ENCODE assay signal across 1 cellular context in the genomic region with DNA sequence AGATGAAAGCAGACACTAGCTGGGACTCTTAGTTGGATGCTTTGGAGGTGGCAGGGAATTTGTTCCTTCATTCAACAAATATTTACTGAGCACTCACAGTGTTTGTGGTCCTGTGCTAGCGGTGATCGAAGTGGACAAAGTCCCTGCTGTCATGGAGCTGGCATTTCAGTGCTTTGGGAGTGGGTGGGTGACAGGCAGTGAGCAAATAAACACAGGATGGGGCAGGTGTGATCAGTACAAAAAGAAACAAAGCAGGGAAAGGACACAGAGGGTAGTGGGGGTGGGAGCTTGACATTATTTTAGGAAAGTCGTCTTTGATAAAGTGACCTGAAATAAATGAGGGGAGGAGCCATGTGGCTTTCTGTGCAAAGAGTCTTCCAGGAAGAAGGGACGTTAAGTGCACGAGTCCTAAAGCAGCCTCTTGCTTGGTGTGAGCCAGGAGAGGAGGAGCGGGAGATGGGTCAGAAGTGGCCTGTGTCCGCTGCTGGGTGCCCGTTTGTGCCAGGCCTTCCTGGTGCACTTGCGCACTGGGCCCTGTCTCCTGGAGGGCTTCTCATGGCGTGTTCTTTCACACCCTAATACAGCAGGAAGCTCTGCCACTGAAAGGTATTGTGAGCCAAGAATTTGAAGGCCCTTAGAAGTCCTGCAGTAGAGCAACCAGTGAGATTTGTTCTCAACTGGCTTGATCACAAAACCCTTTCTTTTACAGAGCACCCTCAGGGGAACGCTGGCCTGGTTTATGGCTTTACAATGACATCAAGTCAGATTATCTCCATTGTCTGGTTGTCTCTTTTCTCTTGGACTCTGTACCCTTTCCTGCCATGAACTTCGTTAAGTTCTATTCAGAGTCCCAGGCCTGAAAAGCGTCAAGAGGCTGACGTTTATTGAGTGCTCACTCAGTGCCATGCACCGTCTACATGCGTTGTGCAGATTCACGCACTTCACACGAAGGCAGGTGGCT.
TF ChIP-seq lines count a peak whose summit lies in the region.

No MANE protein-coding gene starts in this region.

TF ChIP-seq in HepG2, 621 proteins besides CTCF, POLR2A, EP300 and RAD21 (continued from another document and continues in another):
- TF ChIP-seq SCMH1 (CRISPR knock-in tag; IDR thresholded peaks at IDR 0.05; ENCODE audit: borderline replicate concordance) (no peak), ARID4A (CRISPR knock-in tag; IDR thresholded peaks at IDR 0.05; ENCODE audit: borderline replicate concordance) (peak; percentile 86; the same call in 1 of the 2 replicates), ZNF160 (CRISPR knock-in tag; IDR thresholded peaks at IDR 0.05) (0 out of 2 replicates have a peak, but pooled peaks have one; percentile 37), KDM6A (CRISPR knock-in tag; IDR thresholded peaks at IDR 0.05; ENCODE audit: low read depth) (peak; percentile 99), ATF3 (CRISPR knock-in tag; IDR thresholded peaks at IDR 0.05) (peak; percentile 73; the same call in 1 of the 2 replicates), MLXIP (CRISPR knock-in tag; IDR thresholded peaks at IDR 0.05; ENCODE audit: borderline replicate concordance) (peak; percentile 74; the same call in 1 of the 2 replicates), ARHGAP35 (CRISPR knock-in tag; IDR thresholded peaks at IDR 0.05; ENCODE audit: borderline replicate concordance) (no peak), NR3C1 (CRISPR knock-in tag; IDR thresholded peaks at IDR 0.05) (no peak), TMF1 (CRISPR knock-in tag; IDR thresholded peaks at IDR 0.05; ENCODE audit: low read depth) (0 out of 2 replicates have a peak, but pooled peaks have one; percentile 56), KLF11 (CRISPR knock-in tag; IDR thresholded peaks at IDR 0.05) (0 out of 2 replicates have a peak, but pooled peaks have one; percentile 32), ZNF670 (CRISPR knock-in tag; IDR thresholded peaks at IDR 0.05; ENCODE audit: borderline replicate concordance) (peak; percentile 79; the same call in 1 of the 2 replicates), SMARCE1 (IDR thresholded peaks at IDR 0.05; ENCODE audit: borderline replicate concordance) (no peak), ZBTB21 (CRISPR knock-in tag; IDR thresholded peaks at IDR 0.05) (0 out of 2 replicates have a peak, but pooled peaks have one; percentile 31), SNAPC2 (CRISPR knock-in tag; IDR thresholded peaks at IDR 0.05) (peak; percentile 70; the same call in 1 of the 2 replicates), BCL6 (CRISPR knock-in tag; IDR thresholded peaks at IDR 0.05) (peak; percentile 94), TOPORS (CRISPR knock-in tag; IDR thresholded peaks at IDR 0.05) (no peak; the same call in 1 of the 2 replicates), RBM22 (optimal IDR thresholded peaks at IDR 0.05; ENCODE audit: low read length) (no peak), U2AF1 (optimal IDR thresholded peaks at IDR 0.05; ENCODE audit: low read depth, low read length) (no peak), CEBPB (IDR thresholded peaks at IDR 0.05; ENCODE audit: borderline replicate concordance, low read depth, low read length) (no peak), KLF13 (CRISPR knock-in tag; IDR thresholded peaks at IDR 0.05) (no peak), REPIN1 (CRISPR knock-in tag; IDR thresholded peaks at IDR 0.05; ENCODE audit: borderline replicate concordance, low read depth) (peak; percentile 88; the same call in 1 of the 2 replicates), DNMT3B (CRISPR knock-in tag; conservative IDR thresholded peaks at IDR 0.05) (peak; percentile 88; the same call in 1 of the 2 replicates), MATR3 (CRISPR knock-in tag; IDR thresholded peaks at IDR 0.05) (no peak), IKZF4 (CRISPR knock-in tag; IDR thresholded peaks at IDR 0.05; ENCODE audit: borderline replicate concordance, low read depth, not compliant biosample characterization) (no peak), ZBTB38 (CRISPR knock-in tag; IDR thresholded peaks at IDR 0.05) (peak; percentile 88), ZGPAT (CRISPR knock-in tag; IDR thresholded peaks at IDR 0.05) (peak; percentile 97), RFX3 (CRISPR knock-in tag; IDR thresholded peaks at IDR 0.05) (no peak), RCOR2 (CRISPR knock-in tag; IDR thresholded peaks at IDR 0.05) (peak; percentile 93), MIER3 (CRISPR knock-in tag; IDR thresholded peaks at IDR 0.05; ENCODE audit: borderline replicate concordance) (peak; percentile 98), SNAI1 (CRISPR knock-in tag; IDR thresholded peaks at IDR 0.05; ENCODE audit: borderline replicate concordance) (no peak), NR1H2 (CRISPR knock-in tag; IDR thresholded peaks at IDR 0.05; ENCODE audit: borderline replicate concordance, low read depth) (no peak), TCF12 (IDR thresholded peaks at IDR 0.05) (no peak), TCF12 (CRISPR knock-in tag; IDR thresholded peaks at IDR 0.05) (peak; percentile 94), GLMP (CRISPR knock-in tag; IDR thresholded peaks at IDR 0.05; ENCODE audit: borderline replicate concordance) (no peak), PCBP1 (IDR thresholded peaks at IDR 0.05; ENCODE audit: borderline replicate concordance, low read depth, low read length) (no peak), TRIM24 (CRISPR knock-in tag; IDR thresholded peaks at IDR 0.05) (no peak), ZNF264 (CRISPR knock-in tag; IDR thresholded peaks at IDR 0.05) (peak; percentile 80), POGZ (CRISPR knock-in tag; IDR thresholded peaks at IDR 0.05) (peak; percentile 77), KMT2A (CRISPR knock-in tag; IDR thresholded peaks at IDR 0.05) (no peak), SOX5 (CRISPR knock-in tag; IDR thresholded peaks at IDR 0.05; ENCODE audit: borderline replicate concordance) (peak; percentile 99), ETV5 (CRISPR knock-in tag; IDR thresholded peaks at IDR 0.05; ENCODE audit: borderline replicate concordance) (peak; percentile 93)
- TF ChIP-seq, protein P1, sequence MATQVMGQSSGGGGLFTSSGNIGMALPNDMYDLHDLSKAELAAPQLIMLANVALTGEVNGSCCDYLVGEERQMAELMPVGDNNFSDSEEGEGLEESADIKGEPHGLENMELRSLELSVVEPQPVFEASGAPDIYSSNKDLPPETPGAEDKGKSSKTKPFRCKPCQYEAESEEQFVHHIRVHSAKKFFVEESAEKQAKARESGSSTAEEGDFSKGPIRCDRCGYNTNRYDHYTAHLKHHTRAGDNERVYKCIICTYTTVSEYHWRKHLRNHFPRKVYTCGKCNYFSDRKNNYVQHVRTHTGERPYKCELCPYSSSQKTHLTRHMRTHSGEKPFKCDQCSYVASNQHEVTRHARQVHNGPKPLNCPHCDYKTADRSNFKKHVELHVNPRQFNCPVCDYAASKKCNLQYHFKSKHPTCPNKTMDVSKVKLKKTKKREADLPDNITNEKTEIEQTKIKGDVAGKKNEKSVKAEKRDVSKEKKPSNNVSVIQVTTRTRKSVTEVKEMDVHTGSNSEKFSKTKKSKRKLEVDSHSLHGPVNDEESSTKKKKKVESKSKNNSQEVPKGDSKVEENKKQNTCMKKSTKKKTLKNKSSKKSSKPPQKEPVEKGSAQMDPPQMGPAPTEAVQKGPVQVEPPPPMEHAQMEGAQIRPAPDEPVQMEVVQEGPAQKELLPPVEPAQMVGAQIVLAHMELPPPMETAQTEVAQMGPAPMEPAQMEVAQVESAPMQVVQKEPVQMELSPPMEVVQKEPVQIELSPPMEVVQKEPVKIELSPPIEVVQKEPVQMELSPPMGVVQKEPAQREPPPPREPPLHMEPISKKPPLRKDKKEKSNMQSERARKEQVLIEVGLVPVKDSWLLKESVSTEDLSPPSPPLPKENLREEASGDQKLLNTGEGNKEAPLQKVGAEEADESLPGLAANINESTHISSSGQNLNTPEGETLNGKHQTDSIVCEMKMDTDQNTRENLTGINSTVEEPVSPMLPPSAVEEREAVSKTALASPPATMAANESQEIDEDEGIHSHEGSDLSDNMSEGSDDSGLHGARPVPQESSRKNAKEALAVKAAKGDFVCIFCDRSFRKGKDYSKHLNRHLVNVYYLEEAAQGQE (IDR thresholded peaks at IDR 0.05; ENCODE audit: borderline replicate concordance in 1 of 2, low read depth in 1 of 2, low read length in 2 of 2) = no peak; a peak in 1 of 4 replicates
